Comparison of ENCODE assay signal across 8 cellular contexts in the genomic region with DNA sequence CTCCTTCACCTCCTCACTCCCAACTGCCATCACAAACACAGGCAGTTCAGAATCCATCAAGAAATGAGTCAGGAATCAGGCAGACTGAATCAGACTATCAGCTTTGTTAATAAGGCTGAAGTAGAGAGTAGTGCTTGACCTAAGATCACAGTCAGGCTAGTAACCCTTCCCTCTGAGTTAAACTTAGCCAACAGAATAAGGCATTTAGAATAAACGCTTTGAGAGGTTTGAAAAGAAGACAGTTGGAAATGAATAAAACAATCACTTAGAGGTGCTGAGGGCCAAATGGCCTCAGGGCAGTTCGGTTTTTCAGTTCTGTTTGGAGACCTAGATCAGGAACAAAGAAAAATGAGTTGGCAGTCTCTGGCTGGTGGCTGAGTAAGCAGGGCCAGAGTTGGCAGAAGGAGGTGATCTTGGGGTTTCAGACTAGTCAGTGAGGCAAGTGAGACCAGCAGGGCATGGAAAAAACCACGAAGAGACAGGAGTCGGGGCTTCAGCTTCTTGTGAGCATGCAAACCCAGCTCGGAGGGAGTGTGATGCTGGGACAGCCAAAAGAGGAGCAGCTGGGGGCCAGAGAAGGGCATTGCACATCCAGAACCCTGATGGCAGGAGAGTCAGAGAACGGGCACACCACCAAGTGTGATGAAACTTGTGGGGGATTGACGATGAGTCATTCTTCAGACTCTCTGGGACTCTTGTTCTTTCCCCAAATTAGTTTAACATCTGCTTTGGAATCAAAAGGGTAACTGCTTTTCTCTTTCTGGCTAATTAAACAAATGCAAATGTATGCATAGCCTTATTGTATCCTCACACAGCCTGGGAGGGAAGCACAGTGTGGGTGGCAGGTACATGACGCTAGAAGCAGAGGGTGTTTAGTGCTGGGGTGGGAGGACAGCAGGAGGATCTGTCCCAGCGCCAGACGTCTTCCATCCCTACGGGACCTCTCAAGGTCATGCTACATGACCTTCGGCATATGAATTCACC. TPM values are rescaled to one million over a fixed set of nuclear protein-coding genes. Genes with fewer than 3 reads are reported as not detected.
DNase-seq lines count a peak whose midpoint lies in the region; ATAC-seq and TF ChIP-seq lines count a peak whose summit lies in the region.

No MANE protein-coding gene starts in this region.

- peak overlapping the region; percentile 44 for H3K4me3 ChIP-seq in PC-3 (ENCODE audit: low read length)
- H3K4me3 ChIP-seq in coronary artery: peak overlapping the region; percentile 16

- H3K9me2 ChIP-seq in PC-3 (replicated peaks; ENCODE audit: low read length): no peaks in the 10 kb centered on the region

- H3K27ac ChIP-seq in PC-3 (ENCODE audit: low read length): peak overlapping the region; percentile 93
- H3K27ac ChIP-seq in coronary artery: peak overlapping the region; percentile 82 to 88

- peak overlapping the region; percentile 2; the same call in 1 of the 2 replicates for H2AFZ ChIP-seq in PC-3 (ENCODE audit: low read length)

- peak overlapping the region; percentile 79 for H3K4me2 ChIP-seq in PC-3 (ENCODE audit: low read length)

- H3K27me3 ChIP-seq in PC-3 (ENCODE audit: low read length): no peaks in the 10 kb centered on the region

- H3K36me3 ChIP-seq in PC-3 (ENCODE audit: low read depth, low read length): no peaks in the 10 kb centered on the region

- TF ChIP-seq CTCF in GM10248 (IDR thresholded peaks at IDR 0.05; ENCODE audit: control extremely low read depth, extremely low read depth, low read depth, missing control alignments) (no peak), PC-3 (conservative IDR thresholded peaks at IDR 0.05; ENCODE audit: low read depth, low read length) (no peak), coronary artery (IDR thresholded peaks at IDR 0.05) (no peak)

- 0 out of 2 replicates have a peak, but pooled peaks cover 4% of the 10 kb centered on the region for H3K79me2 ChIP-seq in PC-3 (ENCODE audit: low read length)

- peak overlapping the region; percentile 33 for H3K9ac ChIP-seq in PC-3 (ENCODE audit: low read length)

- TSS peak; percentile 47 for BruUV-seq in PC-3 (replicated peaks; lab: Mats Ljungman, UMichigan)

- CTCF ChIA-PET in GM10248 (lab: Yijun Ruan, JAX): interaction anchor here (1.4 kb wide), 1 partner anchor 14 kb away, joined by 3 read pairs; no protein-coding TSS in a partner anchor
- CTCF ChIA-PET in PC-3 (lab: Charles Lee): no interaction called here

- DNase-seq in GM10248 (ENCODE audit: extremely low spot score) (peak; percentile 39), HCEC 1CT (peak; percentile 81), PC-3 (peak; percentile 96), coronary artery (ENCODE audit: low spot score) (peak; percentile 92), myocyte (ENCODE audit: low read depth) (peak; percentile 82), NCI-H2227 (lab: John Stamatoyannopoulos, UW; ENCODE audit: unreplicated experiment) (no peak), DMS53 (lab: John Stamatoyannopoulos, UW) (no peak), DMS153 treated with DMSO at 0.1 percent for 48 hours (lab: John Stamatoyannopoulos, UW; ENCODE audit: unreplicated experiment) (no peak)

- peak; percentile 58 for ATAC-seq in PC-3

- H3K4me1 ChIP-seq in PC-3 (ENCODE audit: insufficient read depth, low read length): peaks cover 76% of the 10 kb centered on the region

- H3F3A ChIP-seq in PC-3 (ENCODE audit: low read length, unreplicated experiment): peaks cover 23% of the 10 kb centered on the region

- POLR2A ChIA-PET in GM10248 (lab: Yijun Ruan, JAX) (no interaction called here), PC-3 (lab: Charles Lee; ENCODE audit: unreplicated experiment) (interaction anchor here (0.5 kb wide), 1 partner anchor 54 kb away, joined by 15 read pairs; no protein-coding TSS in a partner anchor)

- intact Hi-C loops in PC-3 (cut with micrococcal nuclease): loop anchor here (10.0 kb wide), 1 partner anchor 51 kb away; no protein-coding TSS in a partner anchor

- H3K9me3 ChIP-seq in PC-3 (ENCODE audit: low read length): no peaks in the 10 kb centered on the region

- H4K20me1 ChIP-seq in PC-3 (ENCODE audit: low read length): no peaks in the 10 kb centered on the region

RNA-seq across cellular contexts. Expression of a gene that starts 54.8 kb away (rescaled TPM):
- total RNA-seq in PC-3 (2014; rRNA removed) (46.4 and 76.5 TPM in 2 replicates), myocyte (47.0 and 51.7 TPM in 2 replicates)
- 63.1 TPM for polyA plus RNA-seq in myocyte (2012)

Comparison
In these comparisons a context has a peak if more than half of its experiments do, and no peak if none do; other contexts are left out.
1. DNase-seq: peak in GM10248 (single experiment), HCEC 1CT (single experiment), PC-3 (single experiment), coronary artery (single experiment) and myocyte (single experiment); none in NCI-H2227 (single experiment), DMS53 (single experiment) and DMS153 treated with DMSO at 0.1 percent for 48 hours (single experiment).